1 cellular context compared by ENCODE assay signal in genomic region chr6:132213191-132213590, GRCh38.
TF ChIP-seq lines count a peak whose summit lies in the region.

No MANE protein-coding gene starts in this region.

TF ChIP-seq in HepG2, 621 proteins besides CTCF, POLR2A, EP300 and RAD21 (continued from another document):
- no peak for TF ChIP-seq PAWR (CRISPR knock-in tag; IDR thresholded peaks at IDR 0.05; ENCODE audit: borderline replicate concordance)
